In the genomic region with DNA sequence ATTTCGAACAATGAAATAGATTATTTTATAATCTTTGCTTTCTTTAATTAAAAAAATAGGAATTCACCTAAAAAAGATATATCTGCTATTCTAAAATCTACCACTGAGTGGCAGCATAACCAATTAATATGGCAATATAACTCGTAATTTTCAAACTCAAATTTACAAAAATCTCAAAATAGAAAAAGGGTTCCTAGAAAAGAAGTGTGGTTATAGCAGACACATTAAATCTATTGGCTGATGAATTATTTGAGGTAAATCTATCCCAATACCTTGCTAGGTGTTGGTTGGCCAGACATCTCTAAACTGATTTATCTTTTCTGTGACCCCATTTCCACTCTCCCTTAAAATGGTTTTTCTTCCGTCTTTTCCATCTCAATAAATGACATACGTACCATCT, we compare ENCODE assay signal across 8 cellular contexts. TPM values are rescaled to one million over a fixed set of nuclear protein-coding genes. Genes with fewer than 3 reads are reported as not detected.
DNase-seq lines count a peak whose midpoint lies in the region; ATAC-seq and TF ChIP-seq lines count a peak whose summit lies in the region.

No MANE protein-coding gene starts in this region.

- H3K27ac Mint-ChIP-seq in CD14-positive monocyte: no peak overlapping the region
- no peak overlapping the region for H3K27ac Mint-ChIP-seq in MCF 10A (ENCODE audit: low read depth, unreplicated experiment)

- H3K4me1 Mint-ChIP-seq in CD14-positive monocyte (no peaks in the 10 kb centered on the region), MCF 10A (ENCODE audit: insufficient read depth, unreplicated experiment) (no peaks in the 10 kb centered on the region)

- no peak overlapping the region for H3K4me3 ChIP-seq in mesenchymal stem cell (ENCODE audit: insufficient read depth in 1 of 2, low read depth in 1 of 2, low read length in 2 of 2)

- no peak for DNase-seq in CD14-positive monocyte (ENCODE audit: low spot score)
- no peak for DNase-seq in HEK293T (ENCODE audit: extremely low spot score)
- DNase-seq in MCF 10A (ENCODE audit: unreplicated experiment): peak; percentile 33
- DNase-seq in mesenchymal stem cell: peak; percentile 26
- no peak for DNase-seq in NCI-H1048 (lab: John Stamatoyannopoulos, UW)
- no peak for DNase-seq in NCI-H128 (lab: John Stamatoyannopoulos, UW; ENCODE audit: unreplicated experiment)
- no peak for DNase-seq in Right ventricle myocardium inferior (ENCODE audit: missing footprints)

- no peaks in the 10 kb centered on the region for H3K36me3 ChIP-seq in mesenchymal stem cell (ENCODE audit: control insufficient read depth in 1 of 2, insufficient read depth in 2 of 2, low read depth in 1 of 2, low read length in 2 of 2)

- H3K27me3 ChIP-seq in mesenchymal stem cell (ENCODE audit: control insufficient read depth in 1 of 2, insufficient read depth in 1 of 2, low read length in 2 of 2): peaks cover 0 to 17% of the 10 kb centered on the region in 2 experiments

- WGBS in mesenchymal stem cell: 80% methylated on average over 1 of the region's 4 CpGs

- no peak overlapping the region for H3K18ac ChIP-seq in mesenchymal stem cell (ENCODE audit: low read depth in 1 of 2, low read length in 2 of 2)

- CTCF ChIA-PET in HEK293T (lab: Yijun Ruan, JAX): interaction anchor here (0.6 to 4.6 kb wide), 12 partner anchors 25 to 102 kb away, joined by 3 to 29 read pairs (median 3); a partner anchor contains a TSS
- CTCF ChIA-PET in MCF 10A (lab: Yijun Ruan, JAX): interaction anchor here (0.6 to 9.2 kb wide), 46 partner anchors 8 to 1230 kb away, joined by 3 to 215 read pairs (median 5); a partner anchor contains a TSS

- H4K8ac ChIP-seq in mesenchymal stem cell (ENCODE audit: low read length): no peak overlapping the region

- H3K4me2 ChIP-seq in mesenchymal stem cell (ENCODE audit: low read length, poor library complexity, severe bottlenecking): no peak overlapping the region

- no peak overlapping the region for H2BK5ac ChIP-seq in mesenchymal stem cell (ENCODE audit: low read depth, low read length, poor library complexity, severe bottlenecking)

- H3K4me3 Mint-ChIP-seq in CD14-positive monocyte: no peak overlapping the region
- H3K4me3 Mint-ChIP-seq in MCF 10A (ENCODE audit: unreplicated experiment): no peak overlapping the region

- H3K23ac ChIP-seq in mesenchymal stem cell (ENCODE audit: low read length in 2 of 2): no peak overlapping the region

- H3K14ac ChIP-seq in mesenchymal stem cell (ENCODE audit: low read length in 2 of 2): no peak overlapping the region

- no peaks in the 10 kb centered on the region for H3K4me1 ChIP-seq in mesenchymal stem cell (ENCODE audit: control insufficient read depth, insufficient read depth, low read depth, low read length)

- no peaks in the 10 kb centered on the region for H3K9me3 ChIP-seq in mesenchymal stem cell (ENCODE audit: control insufficient read depth, low read length)

- H3K27ac ChIP-seq in mesenchymal stem cell (ENCODE audit: low read length, poor library complexity, severe bottlenecking): no peak overlapping the region

- no peak overlapping the region for H2BK120ac ChIP-seq in mesenchymal stem cell (ENCODE audit: low read depth, low read length)

- no peaks in the 10 kb centered on the region for H3K79me1 ChIP-seq in mesenchymal stem cell (replicated peaks; ENCODE audit: low read length, poor library complexity, severe bottlenecking)

- H3K4ac ChIP-seq in mesenchymal stem cell (ENCODE audit: low read depth in 1 of 2, low read length in 2 of 2): no peak overlapping the region

- no peak overlapping the region for H2BK12ac ChIP-seq in mesenchymal stem cell (ENCODE audit: low read length in 2 of 2)

- ATAC-seq in HG03457 (IDR thresholded peaks at IDR 0.05; ENCODE audit: unreplicated experiment) (no peak), Right ventricle myocardium inferior (no peak)

- BruUV-seq in MCF 10A (replicated peaks; lab: Mats Ljungman, UMichigan): no TSS peak

- H3K9me3 Mint-ChIP-seq in CD14-positive monocyte (peaks cover 0 to 4% (median 0%) of the 10 kb centered on the region in 7 donors), MCF 10A (ENCODE audit: unreplicated experiment) (no peaks in the 10 kb centered on the region)

- no peak overlapping the region for H4K91ac ChIP-seq in mesenchymal stem cell (ENCODE audit: low read length)

- POLR2A ChIA-PET in HEK293T (lab: Yijun Ruan, JAX) (interaction anchor here (1.0 kb wide), 1 partner anchor 31 kb away, joined by 3 read pairs; no protein-coding TSS in a partner anchor), MCF 10A (lab: Yijun Ruan, JAX) (interaction anchor here (0.7 to 1.5 kb wide), 9 partner anchors 21 to 85 kb away, joined by 3 to 6 read pairs (median 4); a partner anchor contains a TSS)

- TF ChIP-seq CTCF in CD14-positive monocyte (IDR thresholded peaks at IDR 0.05): peak; percentile 80
- peak; percentile 64 for TF ChIP-seq CTCF in MCF 10A (IDR thresholded peaks at IDR 0.05; ENCODE audit: unreplicated experiment)

- intact Hi-C loops in CD14-positive monocyte (cut with micrococcal nuclease) (loop anchor here (2.0 to 5.0 kb wide), 2 partner anchors 84 kb away; no protein-coding TSS in a partner anchor), MCF 10A (cut with micrococcal nuclease) (loop anchor here (1.0 to 2.0 kb wide), 3 partner anchors 34 to 84 kb away; no protein-coding TSS in a partner anchor), Right ventricle myocardium inferior (cut with DNase I) (loop anchor here (1.0 to 2.0 kb wide), 2 partner anchors 72 to 84 kb away; no protein-coding TSS in a partner anchor)

- H3K36me3 Mint-ChIP-seq in CD14-positive monocyte: no peaks in the 10 kb centered on the region
- H3K36me3 Mint-ChIP-seq in MCF 10A (ENCODE audit: insufficient read depth, unreplicated experiment): no peaks in the 10 kb centered on the region

- H2AFZ ChIP-seq in mesenchymal stem cell (ENCODE audit: low read depth, low read length): no peak overlapping the region

- H3K27me3 Mint-ChIP-seq in CD14-positive monocyte (ENCODE audit: low read depth in 3 of 3) (peaks cover 13 to 48% (median 26%) of the 10 kb centered on the region in 3 donors), MCF 10A (ENCODE audit: insufficient read depth, unreplicated experiment) (peaks cover 15% of the 10 kb centered on the region)

- peak overlapping the region; percentile 24 for H3K9ac ChIP-seq in mesenchymal stem cell (ENCODE audit: low read length)

- H2AK5ac ChIP-seq in mesenchymal stem cell (ENCODE audit: low read length, severe bottlenecking): no peak overlapping the region

- H2BK15ac ChIP-seq in mesenchymal stem cell (ENCODE audit: low read depth, poor library complexity, severe bottlenecking): no peak overlapping the region

TF ChIP-seq in HEK293T, 16 proteins besides CTCF, POLR2A, EP300 and RAD21:
- TF ChIP-seq SUZ12 (IDR thresholded peaks at IDR 0.05): no peak
- no peak for TF ChIP-seq CTBP1 (IDR thresholded peaks at IDR 0.05; ENCODE audit: borderline replicate concordance)
- no peak for TF ChIP-seq TARDBP (IDR thresholded peaks at IDR 0.05)
- TF ChIP-seq, protein P1, sequence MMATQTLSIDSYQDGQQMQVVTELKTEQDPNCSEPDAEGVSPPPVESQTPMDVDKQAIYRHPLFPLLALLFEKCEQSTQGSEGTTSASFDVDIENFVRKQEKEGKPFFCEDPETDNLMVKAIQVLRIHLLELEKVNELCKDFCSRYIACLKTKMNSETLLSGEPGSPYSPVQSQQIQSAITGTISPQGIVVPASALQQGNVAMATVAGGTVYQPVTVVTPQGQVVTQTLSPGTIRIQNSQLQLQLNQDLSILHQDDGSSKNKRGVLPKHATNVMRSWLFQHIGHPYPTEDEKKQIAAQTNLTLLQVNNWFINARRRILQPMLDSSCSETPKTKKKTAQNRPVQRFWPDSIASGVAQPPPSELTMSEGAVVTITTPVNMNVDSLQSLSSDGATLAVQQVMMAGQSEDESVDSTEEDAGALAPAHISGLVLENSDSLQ (IDR thresholded peaks at IDR 0.05): peak; percentile 30; the same call in 1 of the 2 replicates
- no peak for TF ChIP-seq SP1 (IDR thresholded peaks at IDR 0.05)
- TF ChIP-seq ARNT (IDR thresholded peaks at IDR 0.05): no peak

RNA-seq across cellular contexts. Expression of a gene that starts 30.2 kb away (rescaled TPM):
- not detected for polyA plus RNA-seq in CD14-positive monocyte
- 0.23 TPM in 1 of 2 replicates, not detected in the other for total RNA-seq in MCF 10A (2022)
- 0.35 TPM for polyA plus RNA-seq in mesenchymal stem cell (2013, experiment 1 of 2)
- polyA plus RNA-seq in mesenchymal stem cell (2013, experiment 2 of 2): 0.34 TPM
- 1.9 TPM for total RNA-seq in Right ventricle myocardium inferior

RNA-seq across cellular contexts. Expression of a gene that starts 40.6 kb away (rescaled TPM):
- 1 to 10 TPM; 1.1 to 1.2 TPM for polyA plus RNA-seq in CD14-positive monocyte
- total RNA-seq in MCF 10A (2022) (20.1 and 24.6 TPM in 2 replicates), Right ventricle myocardium inferior (22.2 TPM)
- polyA plus RNA-seq in mesenchymal stem cell (2013, experiment 1 of 2): 4.3 TPM
- 4.3 TPM for polyA plus RNA-seq in mesenchymal stem cell (2013, experiment 2 of 2)

RNA-seq across cellular contexts. Expression of a gene that starts 52.4 kb away (rescaled TPM):
- polyA plus RNA-seq in CD14-positive monocyte: under 1 TPM in 1 of 2 donors, not detected in 1; 0.08 TPM
- 7.5 and 8.3 TPM in 2 replicates for total RNA-seq in MCF 10A (2022)
- polyA plus RNA-seq in mesenchymal stem cell (2013, experiment 1 of 2): 0.98 TPM
- 1.0 TPM for polyA plus RNA-seq in mesenchymal stem cell (2013, experiment 2 of 2)
- total RNA-seq in Right ventricle myocardium inferior: 10.1 TPM

Comparison
In these comparisons a context has a peak if more than half of its experiments do, and no peak if none do; other contexts are left out.
1. DNase-seq: peak in MCF 10A (single experiment) and mesenchymal stem cell (single experiment); none in CD14-positive monocyte (single experiment), HEK293T (single experiment), NCI-H1048 (single experiment), NCI-H128 (single experiment) and Right ventricle myocardium inferior (single experiment).